ENCODE assay signal across 14 cellular contexts in genomic region chr5:133399247-133399891, GRCh38.
"Had no signal": no experiment of that assay in that cellular context is flagged by ENCODE, and none has a peak within 500 bp of the region (broad histone marks: within the 10 kb centered on the region; RNA-seq: fewer than 3 reads in every experiment).

No MANE protein-coding gene starts in this region.

- H3K4me2 ChIP-seq: hepatocyte had no signal

- H3K27me3 ChIP-seq: ascending aorta, colonic mucosa, hepatocyte, right lobe of liver, SJCRH30, testis, uterus had no signal

- H3K27ac ChIP-seq: ascending aorta, colonic mucosa, epithelial cell of prostate, hepatocyte, right lobe of liver, SJCRH30, testis, uterus, VCaP had no signal

- DNase-seq: activated gamma-delta T cell treated with Interleukin-2 at 50 U/mL for 16 hours; activated T-cell treated with anti-CD3 and anti-CD28 coated beads, Interleukin-2, amount 50 U/mL, for 4 hours; colonic mucosa; effector memory CD4-positive, alpha-beta T cell; right lobe of liver; SJCRH30; T-helper 9 cell; testis; uterus had no signal

- H3K4me1 ChIP-seq: ascending aorta, colonic mucosa, right lobe of liver, SJCRH30, uterus had no signal

- H3K36me3 ChIP-seq: ascending aorta, colonic mucosa, right lobe of liver, SJCRH30, uterus had no signal

- H3K4me3 ChIP-seq: ascending aorta, colonic mucosa, hepatocyte, right lobe of liver, SJCRH30, testis, uterus had no signal

- H3K79me2 ChIP-seq: hepatocyte had no signal

- ATAC-seq: naive thymus-derived CD4-positive, alpha-beta T cell had no signal

- H3K9me3 ChIP-seq: ascending aorta, colonic mucosa, right lobe of liver, SJCRH30, testis, uterus had no signal

- H2AFZ ChIP-seq: hepatocyte had no signal
